1 cellular context compared by ENCODE assay signal in the genomic region with DNA sequence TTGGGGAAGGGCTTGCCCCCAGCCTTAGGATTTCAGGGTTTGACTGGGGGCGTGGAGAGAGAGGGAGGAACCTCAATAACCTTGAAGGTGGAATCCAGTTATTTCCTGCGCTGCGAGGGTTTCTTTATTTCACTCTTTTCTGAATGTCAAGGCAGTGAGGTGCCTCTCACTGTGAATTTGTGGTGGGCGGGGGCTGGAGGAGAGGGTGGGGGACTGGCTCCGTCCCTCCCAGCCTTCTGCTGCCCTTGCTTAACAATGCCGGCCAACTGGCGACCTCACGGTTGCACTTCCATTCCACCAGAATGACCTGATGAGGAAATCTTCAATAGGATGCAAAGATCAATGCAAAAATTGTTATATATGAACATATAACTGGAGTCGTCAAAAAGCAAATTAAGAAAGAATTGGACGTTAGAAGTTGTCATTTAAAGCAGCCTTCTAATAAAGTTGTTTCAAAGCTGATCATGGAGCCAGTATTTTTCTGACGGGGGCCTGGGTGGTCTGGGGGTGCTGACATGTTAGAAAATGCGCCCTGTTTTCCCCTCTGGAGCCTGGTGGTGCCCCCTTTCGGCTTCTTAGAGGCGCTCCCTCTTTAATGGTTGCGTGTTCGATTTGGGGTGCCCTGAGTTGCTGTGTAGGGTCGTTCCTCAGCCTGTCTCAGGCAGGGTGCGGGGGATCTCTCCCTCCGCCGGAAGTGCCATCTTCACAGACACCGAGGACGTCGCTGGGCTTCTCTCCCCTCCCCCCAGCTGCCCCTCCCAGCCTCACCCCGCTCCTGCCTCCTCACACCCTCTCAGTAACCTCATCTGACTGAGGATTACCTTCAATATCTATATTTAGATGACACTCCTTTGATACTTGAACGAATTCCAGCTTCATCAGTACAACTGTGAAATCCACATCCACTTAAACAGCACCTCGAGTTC.
A peak's percentile ranks its signal among the peaks of the same experiment; 100 is the strongest.
TF ChIP-seq lines count a peak whose summit lies in the region.

No MANE protein-coding gene starts in this region.

TF ChIP-seq in K562, 482 proteins besides CTCF, POLR2A, EP300 and RAD21:
- TF ChIP-seq POLR2B (IDR thresholded peaks at IDR 0.05; ENCODE audit: low read depth, partially characterized antibody) (peak; percentile 33), POLR2AphosphoS5 (IDR thresholded peaks at IDR 0.05; ENCODE audit: control insufficient read depth, insufficient read depth, low read depth, low read length) (0 out of 2 replicates have a peak, but pooled peaks have one; percentile 22), POLR2G (IDR thresholded peaks at IDR 0.05; ENCODE audit: low read depth, low read length) (peak; percentile 48; the same call in 1 of the 2 replicates), ZNF197 (CRISPR knock-in tag; IDR thresholded peaks at IDR 0.05; ENCODE audit: low read depth) (no peak), ZBTB7A (IDR thresholded peaks at IDR 0.05; ENCODE audit: borderline replicate concordance, control insufficient read depth, low read depth, low read length) (peak; percentile 45; the same call in 1 of the 2 replicates), FOXM1 (IDR thresholded peaks at IDR 0.05; ENCODE audit: low read depth) (no peak), FOXM1 (CRISPR knock-in tag; IDR thresholded peaks at IDR 0.05; ENCODE audit: low read depth) (no peak)
- TF ChIP-seq, protein P1, sequence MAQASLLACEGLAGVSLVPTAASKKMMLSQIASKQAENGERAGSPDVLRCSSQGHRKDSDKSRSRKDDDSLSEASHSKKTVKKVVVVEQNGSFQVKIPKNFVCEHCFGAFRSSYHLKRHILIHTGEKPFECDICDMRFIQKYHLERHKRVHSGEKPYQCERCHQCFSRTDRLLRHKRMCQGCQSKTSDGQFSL (CRISPR knock-in tag; IDR thresholded peaks at IDR 0.05) = peak; percentile 28; the same call in 1 of the 2 replicates
- TF ChIP-seq, protein P1 (tag; IDR thresholded peaks at IDR 0.05) = no peak
- TF ChIP-seq, protein P2, sequence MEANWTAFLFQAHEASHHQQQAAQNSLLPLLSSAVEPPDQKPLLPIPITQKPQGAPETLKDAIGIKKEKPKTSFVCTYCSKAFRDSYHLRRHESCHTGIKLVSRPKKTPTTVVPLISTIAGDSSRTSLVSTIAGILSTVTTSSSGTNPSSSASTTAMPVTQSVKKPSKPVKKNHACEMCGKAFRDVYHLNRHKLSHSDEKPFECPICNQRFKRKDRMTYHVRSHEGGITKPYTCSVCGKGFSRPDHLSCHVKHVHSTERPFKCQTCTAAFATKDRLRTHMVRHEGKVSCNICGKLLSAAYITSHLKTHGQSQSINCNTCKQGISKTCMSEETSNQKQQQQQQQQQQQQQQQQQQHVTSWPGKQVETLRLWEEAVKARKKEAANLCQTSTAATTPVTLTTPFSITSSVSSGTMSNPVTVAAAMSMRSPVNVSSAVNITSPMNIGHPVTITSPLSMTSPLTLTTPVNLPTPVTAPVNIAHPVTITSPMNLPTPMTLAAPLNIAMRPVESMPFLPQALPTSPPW (CRISPR knock-in tag; IDR thresholded peaks at IDR 0.05) = peak; percentile 25; the same call in 1 of the 2 replicates
- TF ChIP-seq, protein P3, sequence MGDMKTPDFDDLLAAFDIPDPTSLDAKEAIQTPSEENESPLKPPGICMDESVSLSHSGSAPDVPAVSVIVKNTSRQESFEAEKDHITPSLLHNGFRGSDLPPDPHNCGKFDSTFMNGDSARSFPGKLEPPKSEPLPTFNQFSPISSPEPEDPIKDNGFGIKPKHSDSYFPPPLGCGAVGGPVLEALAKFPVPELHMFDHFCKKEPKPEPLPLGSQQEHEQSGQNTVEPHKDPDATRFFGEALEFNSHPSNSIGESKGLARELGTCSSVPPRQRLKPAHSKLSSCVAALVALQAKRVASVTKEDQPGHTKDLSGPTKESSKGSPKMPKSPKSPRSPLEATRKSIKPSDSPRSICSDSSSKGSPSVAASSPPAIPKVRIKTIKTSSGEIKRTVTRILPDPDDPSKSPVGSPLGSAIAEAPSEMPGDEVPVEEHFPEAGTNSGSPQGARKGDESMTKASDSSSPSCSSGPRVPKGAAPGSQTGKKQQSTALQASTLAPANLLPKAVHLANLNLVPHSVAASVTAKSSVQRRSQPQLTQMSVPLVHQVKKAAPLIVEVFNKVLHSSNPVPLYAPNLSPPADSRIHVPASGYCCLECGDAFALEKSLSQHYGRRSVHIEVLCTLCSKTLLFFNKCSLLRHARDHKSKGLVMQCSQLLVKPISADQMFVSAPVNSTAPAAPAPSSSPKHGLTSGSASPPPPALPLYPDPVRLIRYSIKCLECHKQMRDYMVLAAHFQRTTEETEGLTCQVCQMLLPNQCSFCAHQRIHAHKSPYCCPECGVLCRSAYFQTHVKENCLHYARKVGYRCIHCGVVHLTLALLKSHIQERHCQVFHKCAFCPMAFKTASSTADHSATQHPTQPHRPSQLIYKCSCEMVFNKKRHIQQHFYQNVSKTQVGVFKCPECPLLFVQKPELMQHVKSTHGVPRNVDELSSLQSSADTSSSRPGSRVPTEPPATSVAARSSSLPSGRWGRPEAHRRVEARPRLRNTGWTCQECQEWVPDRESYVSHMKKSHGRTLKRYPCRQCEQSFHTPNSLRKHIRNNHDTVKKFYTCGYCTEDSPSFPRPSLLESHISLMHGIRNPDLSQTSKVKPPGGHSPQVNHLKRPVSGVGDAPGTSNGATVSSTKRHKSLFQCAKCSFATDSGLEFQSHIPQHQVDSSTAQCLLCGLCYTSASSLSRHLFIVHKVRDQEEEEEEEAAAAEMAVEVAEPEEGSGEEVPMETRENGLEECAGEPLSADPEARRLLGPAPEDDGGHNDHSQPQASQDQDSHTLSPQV (IDR thresholded peaks at IDR 0.05) = 0 out of 2 replicates have a peak, but pooled peaks have one; percentile 11
- TF ChIP-seq, protein P4, sequence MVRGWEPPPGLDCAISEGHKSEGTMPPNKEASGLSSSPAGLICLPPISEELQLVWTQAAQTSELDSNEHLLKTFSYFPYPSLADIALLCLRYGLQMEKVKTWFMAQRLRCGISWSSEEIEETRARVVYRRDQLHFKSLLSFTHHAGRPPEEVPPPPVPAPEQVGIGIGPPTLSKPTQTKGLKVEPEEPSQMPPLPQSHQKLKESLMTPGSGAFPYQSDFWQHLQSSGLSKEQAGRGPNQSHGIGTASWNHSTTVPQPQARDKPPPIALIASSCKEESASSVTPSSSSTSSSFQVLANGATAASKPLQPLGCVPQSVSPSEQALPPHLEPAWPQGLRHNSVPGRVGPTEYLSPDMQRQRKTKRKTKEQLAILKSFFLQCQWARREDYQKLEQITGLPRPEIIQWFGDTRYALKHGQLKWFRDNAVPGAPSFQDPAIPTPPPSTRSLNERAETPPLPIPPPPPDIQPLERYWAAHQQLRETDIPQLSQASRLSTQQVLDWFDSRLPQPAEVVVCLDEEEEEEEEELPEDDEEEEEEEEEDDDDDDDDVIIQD (CRISPR knock-in tag; IDR thresholded peaks at IDR 0.05) = no peak
- TF ChIP-seq, protein P5, sequence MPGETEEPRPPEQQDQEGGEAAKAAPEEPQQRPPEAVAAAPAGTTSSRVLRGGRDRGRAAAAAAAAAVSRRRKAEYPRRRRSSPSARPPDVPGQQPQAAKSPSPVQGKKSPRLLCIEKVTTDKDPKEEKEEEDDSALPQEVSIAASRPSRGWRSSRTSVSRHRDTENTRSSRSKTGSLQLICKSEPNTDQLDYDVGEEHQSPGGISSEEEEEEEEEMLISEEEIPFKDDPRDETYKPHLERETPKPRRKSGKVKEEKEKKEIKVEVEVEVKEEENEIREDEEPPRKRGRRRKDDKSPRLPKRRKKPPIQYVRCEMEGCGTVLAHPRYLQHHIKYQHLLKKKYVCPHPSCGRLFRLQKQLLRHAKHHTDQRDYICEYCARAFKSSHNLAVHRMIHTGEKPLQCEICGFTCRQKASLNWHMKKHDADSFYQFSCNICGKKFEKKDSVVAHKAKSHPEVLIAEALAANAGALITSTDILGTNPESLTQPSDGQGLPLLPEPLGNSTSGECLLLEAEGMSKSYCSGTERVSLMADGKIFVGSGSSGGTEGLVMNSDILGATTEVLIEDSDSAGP (CRISPR knock-in tag; IDR thresholded peaks at IDR 0.05) = no peak
- TF ChIP-seq, protein P6, sequence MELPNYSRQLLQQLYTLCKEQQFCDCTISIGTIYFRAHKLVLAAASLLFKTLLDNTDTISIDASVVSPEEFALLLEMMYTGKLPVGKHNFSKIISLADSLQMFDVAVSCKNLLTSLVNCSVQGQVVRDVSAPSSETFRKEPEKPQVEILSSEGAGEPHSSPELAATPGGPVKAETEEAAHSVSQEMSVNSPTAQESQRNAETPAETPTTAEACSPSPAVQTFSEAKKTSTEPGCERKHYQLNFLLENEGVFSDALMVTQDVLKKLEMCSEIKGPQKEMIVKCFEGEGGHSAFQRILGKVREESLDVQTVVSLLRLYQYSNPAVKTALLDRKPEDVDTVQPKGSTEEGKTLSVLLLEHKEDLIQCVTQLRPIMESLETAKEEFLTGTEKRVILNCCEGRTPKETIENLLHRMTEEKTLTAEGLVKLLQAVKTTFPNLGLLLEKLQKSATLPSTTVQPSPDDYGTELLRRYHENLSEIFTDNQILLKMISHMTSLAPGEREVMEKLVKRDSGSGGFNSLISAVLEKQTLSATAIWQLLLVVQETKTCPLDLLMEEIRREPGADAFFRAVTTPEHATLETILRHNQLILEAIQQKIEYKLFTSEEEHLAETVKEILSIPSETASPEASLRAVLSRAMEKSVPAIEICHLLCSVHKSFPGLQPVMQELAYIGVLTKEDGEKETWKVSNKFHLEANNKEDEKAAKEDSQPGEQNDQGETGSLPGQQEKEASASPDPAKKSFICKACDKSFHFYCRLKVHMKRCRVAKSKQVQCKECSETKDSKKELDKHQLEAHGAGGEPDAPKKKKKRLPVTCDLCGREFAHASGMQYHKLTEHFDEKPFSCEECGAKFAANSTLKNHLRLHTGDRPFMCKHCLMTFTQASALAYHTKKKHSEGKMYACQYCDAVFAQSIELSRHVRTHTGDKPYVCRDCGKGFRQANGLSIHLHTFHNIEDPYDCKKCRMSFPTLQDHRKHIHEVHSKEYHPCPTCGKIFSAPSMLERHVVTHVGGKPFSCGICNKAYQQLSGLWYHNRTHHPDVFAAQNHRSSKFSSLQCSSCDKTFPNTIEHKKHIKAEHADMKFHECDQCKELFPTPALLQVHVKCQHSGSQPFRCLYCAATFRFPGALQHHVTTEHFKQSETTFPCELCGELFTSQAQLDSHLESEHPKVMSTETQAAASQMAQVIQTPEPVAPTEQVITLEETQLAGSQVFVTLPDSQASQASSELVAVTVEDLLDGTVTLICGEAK (IDR thresholded peaks at IDR 0.05) = peak; percentile 88
- TF ChIP-seq, protein P6 (CRISPR knock-in tag; IDR thresholded peaks at IDR 0.05) = peak; percentile 58; the same call in 1 of the 2 replicates
